Comparison of ENCODE assay signal across 12 cellular contexts in genomic region chr5:154513669-154514084, GRCh38. TPM values are rescaled to one million over a fixed set of nuclear protein-coding genes. Genes with fewer than 3 reads are reported as not detected.
DNase-seq lines count a peak whose midpoint lies in the region; TF ChIP-seq lines count a peak whose summit lies in the region.
"Had no signal": no experiment of that assay in that cellular context is flagged by ENCODE, and none has a peak within 500 bp of the region (broad histone marks: within the 10 kb centered on the region; RNA-seq: fewer than 3 reads in every experiment).

No MANE protein-coding gene starts in this region.

- 38 to 43% methylated on average over 4 of the region's 4 CpGs for WGBS in GM23248 (ENCODE audit: low coverage in 1 of 2, low lambda C conversion rate in 2 of 2, missing lambda C conversion rate in 2 of 2), 2 experiments
- no CpG with 5 or more reads among the region's 4 CpGs for WGBS in trophoblast cell (ENCODE audit: extremely low coverage, insufficient coverage, insufficient read length)

- peaks cover 0 to 4% (median 1%) of the 10 kb centered on the region in 4 donors for H3K4me1 Mint-ChIP-seq in CD4-positive, alpha-beta memory T cell
- H3K4me1 Mint-ChIP-seq: nephron had no signal

- H4K20me1 ChIP-seq in GM23248 (ENCODE audit: insufficient read depth): no peaks in the 10 kb centered on the region

- H3K27ac Mint-ChIP-seq in CD4-positive, alpha-beta memory T cell: no peak overlapping the region
- H3K27ac Mint-ChIP-seq: nephron had no signal

- H3K9me3 ChIP-seq in GM23248 (ENCODE audit: low read depth) (no peaks in the 10 kb centered on the region), trophoblast cell (ENCODE audit: insufficient read depth, low read depth, low read length) (no peaks in the 10 kb centered on the region)
- H3K9me3 ChIP-seq in CD4-positive, alpha-beta memory T cell (ENCODE audit: control insufficient read depth in 1 of 2, low read length in 2 of 2): no peaks in the 10 kb centered on the region

- CTCF ChIA-PET in RWPE1 (lab: Yijun Ruan, JAX): interaction anchor here (0.6 to 1.1 kb wide), 2 partner anchors 10 to 97 kb away, joined by 3 to 4 read pairs; no protein-coding TSS in a partner anchor
- CTCF ChIA-PET in CD4-positive, alpha-beta memory T cell (lab: Charles Lee; ENCODE audit: partially characterized antibody): no interaction called here

- H3K27ac ChIP-seq in GM23248: no peak overlapping the region
- H3K27ac ChIP-seq in trophoblast cell (ENCODE audit: low read depth, low read length): no peak overlapping the region
- no peak overlapping the region for H3K27ac ChIP-seq in RWPE1
- no peak overlapping the region for H3K27ac ChIP-seq in CD4-positive, alpha-beta memory T cell (ENCODE audit: low read depth, low read length)
- H3K27ac ChIP-seq: PC-9 had no signal

- no peak overlapping the region for H3K4ac ChIP-seq in trophoblast cell (ENCODE audit: low read depth, low read length)

- no peaks in the 10 kb centered on the region for H3F3A ChIP-seq in GM23248 (ENCODE audit: insufficient read depth)

- H2BK5ac ChIP-seq in trophoblast cell (ENCODE audit: low read depth, low read length, poor library complexity): peak overlapping the region; percentile 47

- H3K18ac ChIP-seq in trophoblast cell (ENCODE audit: low read length): no peak overlapping the region

- peak overlapping the region; percentile 63 for H2AK5ac ChIP-seq in trophoblast cell (ENCODE audit: low read length)

- H3K4me3 Mint-ChIP-seq in CD4-positive, alpha-beta memory T cell: no peak overlapping the region
- H3K4me3 Mint-ChIP-seq: nephron had no signal

- H3K36me3 ChIP-seq in GM23248 (ENCODE audit: low read depth) (no peaks in the 10 kb centered on the region), trophoblast cell (ENCODE audit: control insufficient read depth in 1 of 2, insufficient read depth in 2 of 2, low read length in 2 of 2) (no peaks in the 10 kb centered on the region)
- H3K36me3 ChIP-seq in CD4-positive, alpha-beta memory T cell (ENCODE audit: insufficient read depth, low read length): no peaks in the 10 kb centered on the region

- peak overlapping the region; percentile 7 for H3K4me2 ChIP-seq in GM23248 (ENCODE audit: unreplicated experiment)
- no peak overlapping the region for H3K4me2 ChIP-seq in trophoblast cell (ENCODE audit: low read length)
- H3K4me2 ChIP-seq: PC-9 had no signal

- H3K79me1 ChIP-seq in trophoblast cell (ENCODE audit: low read length): peaks cover 46% of the 10 kb centered on the region

- H2BK120ac ChIP-seq in trophoblast cell (ENCODE audit: insufficient read depth, low read length, poor library complexity): peak overlapping the region; percentile 80

- H3K79me2 ChIP-seq in GM23248 (ENCODE audit: insufficient read depth) (no peaks in the 10 kb centered on the region), trophoblast cell (ENCODE audit: control insufficient read depth, insufficient read depth, low read length, poor library complexity) (peaks cover 10% of the 10 kb centered on the region)

- in situ Hi-C loops in GM23248 (cut with MboI): no loop called here

- intact Hi-C loops in CD4-positive, alpha-beta memory T cell (cut with micrococcal nuclease): no loop called here

- H2AFZ ChIP-seq in GM23248: no peak overlapping the region
- no peak overlapping the region for H2AFZ ChIP-seq in trophoblast cell (ENCODE audit: insufficient read depth, low read length, poor library complexity)
- H2AFZ ChIP-seq: PC-9 had no signal

- peaks cover 18 to 25% of the 10 kb centered on the region in 2 donors for H3K27me3 Mint-ChIP-seq in CD4-positive, alpha-beta memory T cell

- no peak overlapping the region for H3K9ac ChIP-seq in GM23248
- H3K9ac ChIP-seq in trophoblast cell (ENCODE audit: low read length): no peak overlapping the region

- TF ChIP-seq CTCF in RWPE1 (conservative IDR thresholded peaks at IDR 0.05; ENCODE audit: low read depth): no peak

- H3K4me3 ChIP-seq in GM23248 (no peak overlapping the region), trophoblast cell (ENCODE audit: low read depth, low read length) (no peak overlapping the region)
- H3K4me3 ChIP-seq in CD4-positive, alpha-beta memory T cell (ENCODE audit: low read length in 2 of 2): no peak overlapping the region
- H3K4me3 ChIP-seq: PC-9 had no signal

- H3K4me1 ChIP-seq in GM23248 (ENCODE audit: insufficient read depth): no peaks in the 10 kb centered on the region
- peaks cover 23 to 25% of the 10 kb centered on the region in 2 experiments for H3K4me1 ChIP-seq in trophoblast cell (ENCODE audit: control insufficient read depth in 1 of 2, insufficient read depth in 2 of 2, low read length in 2 of 2)
- no peaks in the 10 kb centered on the region for H3K4me1 ChIP-seq in CD4-positive, alpha-beta memory T cell (ENCODE audit: insufficient read depth, low read length)

- POLR2A ChIA-PET in RWPE1 (lab: Yijun Ruan, JAX; ENCODE audit: low non-redundant PET): no interaction called here
- POLR2A ChIA-PET in CD4-positive, alpha-beta memory T cell (lab: Charles Lee; ENCODE audit: partially characterized antibody): no interaction called here

- H3K27me3 ChIP-seq in GM23248 (replicated peaks; ENCODE audit: insufficient read depth) (peaks cover 70% of the 10 kb centered on the region), trophoblast cell (ENCODE audit: insufficient read depth, low read length) (no peaks in the 10 kb centered on the region)
- no peaks in the 10 kb centered on the region for H3K27me3 ChIP-seq in CD4-positive, alpha-beta memory T cell (ENCODE audit: insufficient read depth, low read length)

- peak; percentile 34 for DNase-seq in activated CD4-positive, alpha-beta T cell treated with anti-CD3 and anti-CD28 coated beads for 48 hours
- no peak for DNase-seq in activated CD4-positive, alpha-beta T cell treated with anti-CD3 and anti-CD28 coated beads for 1 hour
- DNase-seq in GM23248 (peak; percentile 47), NOMO-1 treated with dmso at 0.1 percent for 144 hours (lab: John Stamatoyannopoulos, UW; ENCODE audit: unreplicated experiment) (peak; percentile 56), trophoblast cell (no peak), RWPE1 (ENCODE audit: low spot score) (no peak), DMS114 treated with DMSO at 0.1 percent for 48 hours (lab: John Stamatoyannopoulos, UW; ENCODE audit: unreplicated experiment) (no peak)
- no peak for DNase-seq in CD4-positive, alpha-beta memory T cell
- DNase-seq: NCI-H1436, PC-9 had no signal

- H2BK12ac ChIP-seq in trophoblast cell (ENCODE audit: low read length): peak overlapping the region; percentile 98

- H4K12ac ChIP-seq in trophoblast cell (ENCODE audit: low read depth, low read length): no peak overlapping the region

- peak overlapping the region; percentile 80 for H3K14ac ChIP-seq in trophoblast cell (ENCODE audit: low read length)

- no peaks in the 10 kb centered on the region for H3K9me2 ChIP-seq in GM23248 (ENCODE audit: insufficient read depth)

- H3K9me3 Mint-ChIP-seq in CD4-positive, alpha-beta memory T cell: no peaks in the 10 kb centered on the region
- H3K9me3 Mint-ChIP-seq: nephron had no signal

- no peak overlapping the region for H3K23ac ChIP-seq in trophoblast cell (ENCODE audit: low read length)

- H4K8ac ChIP-seq in trophoblast cell (ENCODE audit: low read depth, low read length): no peak overlapping the region

- no peaks in the 10 kb centered on the region for H3K36me3 Mint-ChIP-seq in CD4-positive, alpha-beta memory T cell

- H4K91ac ChIP-seq in trophoblast cell (ENCODE audit: low read depth, low read length): peak overlapping the region; percentile 90

RNA-seq across cellular contexts. Expression of gene HAND1, which starts 35.6 kb away (rescaled TPM):
- not detected in 2 replicates for total RNA-seq in GM23248 (2014; rRNA removed; shearing (Covaris generic))
- polyA plus RNA-seq in GM23248 (2016; fragmentation: Nextera tagmentation; extraction: Ambion mirVana): not detected in 2 replicates
- polyA plus RNA-seq in trophoblast cell (2013): 1,543 and 1,644 TPM in 2 replicates
- total RNA-seq in CD4-positive, alpha-beta memory T cell: not detected
- polyA plus RNA-seq in CD4-positive, alpha-beta memory T cell: not detected
- total RNA-seq: epithelial cell of proximal tubule, PC-9 had no signal

Comparison
In these comparisons a context has a peak if more than half of its experiments do, and no peak if none do; other contexts are left out.
1. DNase-seq: peak in activated CD4-positive, alpha-beta T cell treated with anti-CD3 and anti-CD28 coated beads for 48 hours (single experiment), GM23248 (single experiment) and NOMO-1 treated with dmso at 0.1 percent for 144 hours (single experiment); none in activated CD4-positive, alpha-beta T cell treated with anti-CD3 and anti-CD28 coated beads for 1 hour (single experiment), trophoblast cell (0 of 2), RWPE1 (single experiment), CD4-positive, alpha-beta memory T cell (0 of 5) and DMS114 treated with DMSO at 0.1 percent for 48 hours (single experiment).